ENCODE assay signal across 21 cellular contexts in genomic region chr16:4972938-4973587, GRCh38. TPM values are rescaled to one million over a fixed set of nuclear protein-coding genes. Genes with fewer than 3 reads are reported as not detected.
DNase-seq lines count a peak whose midpoint lies in the region; ATAC-seq lines count a peak whose summit lies in the region.
"Had no signal": no experiment of that assay in that cellular context is flagged by ENCODE, and none has a peak within 500 bp of the region (broad histone marks: within the 10 kb centered on the region; RNA-seq: fewer than 3 reads in every experiment).

No MANE protein-coding gene starts in this region.

- ATAC-seq in activated naive CD8-positive, alpha-beta T cell treated with anti-CD3 and anti-CD28 coated beads, Interleukin-2, amount 10 ng/mL, durations not matched to agents 7 days and 5 days (ENCODE audit: low read depth), result peak; percentile 47
- no peak for ATAC-seq in activated naive CD8-positive, alpha-beta T cell treated with anti-CD3 and anti-CD28 coated beads, Interleukin-2, amount 50 U/mL, for 24 hours
- no peak for ATAC-seq in HG03439 (IDR thresholded peaks at IDR 0.05; ENCODE audit: unreplicated experiment)
- ATAC-seq: stimulated activated naive B cell treated with anti-CD40 and anti-IgM and Interleukin-4, amounts not matched to agents 10 μg/mL and 1 μg/mL and 100 μg/mL, for 72 hours; upper lobe of right lung had no signal

- H3K27ac Mint-ChIP-seq in activated naive CD8-positive, alpha-beta T cell treated with anti-CD3 and anti-CD28 coated beads, Interleukin-2, amount 10 ng/mL, durations not matched to agents 7 days and 5 days, result peak overlapping the region; percentile 51
- H3K27ac Mint-ChIP-seq in activated naive CD8-positive, alpha-beta T cell treated with anti-CD3 and anti-CD28 coated beads, Interleukin-2, amount 50 U/mL, for 24 hours, result no peak overlapping the region
- H3K27ac Mint-ChIP-seq: HFFc6; mesothelial cell of epicardium; stimulated activated naive B cell treated with anti-CD40 and anti-IgM and Interleukin-4, amounts not matched to agents 10 μg/mL and 1 μg/mL and 100 μg/mL, for 72 hours; T-helper 2 cell treated with Interferon-gamma antibody and Interleukin-4, amounts not matched to agents 5 μg/mL and 100 μg/mL, for 36 hours had no signal

- DNase-seq in activated naive CD8-positive, alpha-beta T cell treated with anti-CD3 and anti-CD28 coated beads, Interleukin-2, amount 10 ng/mL, durations not matched to agents 7 days and 5 days, result no peak
- no peak for DNase-seq in activated naive CD8-positive, alpha-beta T cell treated with anti-CD3 and anti-CD28 coated beads, Interleukin-2, amount 50 U/mL, for 24 hours
- DNase-seq in anterior cingulate cortex (lab: John Stamatoyannopoulos, UW) (peak in 50 of 58 donors; percentile 22 to 93 (median 67)), mesenchymal stem cell (peak; percentile 33), GM19240 (ENCODE audit: insufficient read length, low spot score) (no peak), NCI-H2227 treated with DMSO at 0.1 percent for 48 hours (lab: John Stamatoyannopoulos, UW) (no peak), RKO (ENCODE audit: low spot score) (no peak)
- DNase-seq: activated T-cell treated with anti-CD3 and anti-CD28 coated beads, Interleukin-2, amount 50 U/mL, for 48 hours; Calu3; HFFc6; NCI-H1417 treated with DMSO at 0.1 percent for 48 hours; SHP77 treated with DMSO at 0.1 percent for 48 hours; stimulated activated naive B cell treated with anti-CD40 and anti-IgM and Interleukin-4, amounts not matched to agents 10 μg/mL and 1 μg/mL and 100 μg/mL, for 72 hours; upper lobe of right lung had no signal

- peaks cover 12% of the 10 kb centered on the region for H3K4me1 Mint-ChIP-seq in activated naive CD8-positive, alpha-beta T cell treated with anti-CD3 and anti-CD28 coated beads, Interleukin-2, amount 10 ng/mL, durations not matched to agents 7 days and 5 days
- H3K4me1 Mint-ChIP-seq in activated naive CD8-positive, alpha-beta T cell treated with anti-CD3 and anti-CD28 coated beads, Interleukin-2, amount 50 U/mL, for 24 hours, result peaks cover 4% of the 10 kb centered on the region

- no peak overlapping the region for H3K18ac ChIP-seq in mesenchymal stem cell (ENCODE audit: low read depth in 1 of 2, low read length in 2 of 2)

- H3K36me3 Mint-ChIP-seq in activated naive CD8-positive, alpha-beta T cell treated with anti-CD3 and anti-CD28 coated beads, Interleukin-2, amount 10 ng/mL, durations not matched to agents 7 days and 5 days, result peaks cover 6% of the 10 kb centered on the region
- H3K36me3 Mint-ChIP-seq in activated naive CD8-positive, alpha-beta T cell treated with anti-CD3 and anti-CD28 coated beads, Interleukin-2, amount 50 U/mL, for 24 hours (ENCODE audit: low read depth), result no peaks in the 10 kb centered on the region
- H3K36me3 Mint-ChIP-seq: mesothelial cell of epicardium had no signal

- no peaks in the 10 kb centered on the region for H3K36me3 ChIP-seq in mesenchymal stem cell (ENCODE audit: control insufficient read depth in 1 of 2, insufficient read depth in 2 of 2, low read depth in 1 of 2, low read length in 2 of 2)
- H3K36me3 ChIP-seq: upper lobe of right lung had no signal

- H3K4me3 ChIP-seq in mesenchymal stem cell (ENCODE audit: insufficient read depth in 1 of 2, low read depth in 1 of 2, low read length in 2 of 2), result no peak overlapping the region
- H3K4me3 ChIP-seq: coronary artery, skin epidermis, upper lobe of right lung had no signal

- no peak overlapping the region for H2BK5ac ChIP-seq in mesenchymal stem cell (ENCODE audit: low read depth, low read length, poor library complexity, severe bottlenecking)

- H4K8ac ChIP-seq in mesenchymal stem cell (ENCODE audit: low read length), result peak overlapping the region; percentile 7

- H3K9ac ChIP-seq in mesenchymal stem cell (ENCODE audit: low read length), result no peak overlapping the region
- H3K9ac ChIP-seq: KMS-11 had no signal

- POLR2A ChIA-PET in activated naive CD8-positive, alpha-beta T cell treated with anti-CD3 and anti-CD28 coated beads, Interleukin-2, amount 10 ng/mL, durations not matched to agents 7 days and 5 days (lab: Charles Lee), result no interaction called here

- H3K14ac ChIP-seq in mesenchymal stem cell (ENCODE audit: low read length in 2 of 2), result no peak overlapping the region

- no peak overlapping the region for H2BK120ac ChIP-seq in mesenchymal stem cell (ENCODE audit: low read depth, low read length)

- 30% methylated on average over 8 of the region's 8 CpGs for WGBS in mesenchymal stem cell

- H3K27me3 Mint-ChIP-seq in activated naive CD8-positive, alpha-beta T cell treated with anti-CD3 and anti-CD28 coated beads, Interleukin-2, amount 10 ng/mL, durations not matched to agents 7 days and 5 days, result peaks cover 4% of the 10 kb centered on the region
- H3K27me3 Mint-ChIP-seq in activated naive CD8-positive, alpha-beta T cell treated with anti-CD3 and anti-CD28 coated beads, Interleukin-2, amount 50 U/mL, for 24 hours, result peaks cover 12% of the 10 kb centered on the region

- H3K4me1 ChIP-seq in mesenchymal stem cell (ENCODE audit: control insufficient read depth, insufficient read depth, low read depth, low read length), result peaks cover 1% of the 10 kb centered on the region
- H3K4me1 ChIP-seq: upper lobe of right lung had no signal

- no peak overlapping the region for H3K23ac ChIP-seq in mesenchymal stem cell (ENCODE audit: low read length in 2 of 2)

- no peaks in the 10 kb centered on the region for H3K79me1 ChIP-seq in mesenchymal stem cell (replicated peaks; ENCODE audit: low read length, poor library complexity, severe bottlenecking)

- H2BK12ac ChIP-seq in mesenchymal stem cell (ENCODE audit: low read length in 2 of 2), result no peak overlapping the region

- no peak overlapping the region for H2AK5ac ChIP-seq in mesenchymal stem cell (ENCODE audit: low read length, severe bottlenecking)

- no peak overlapping the region for H2AFZ ChIP-seq in mesenchymal stem cell (ENCODE audit: low read depth, low read length)

- H3K27ac ChIP-seq in mesenchymal stem cell (ENCODE audit: low read length, poor library complexity, severe bottlenecking), result no peak overlapping the region
- H3K27ac ChIP-seq: coronary artery, KMS-11, skin epidermis, upper lobe of right lung had no signal

- no peak overlapping the region for H3K4me2 ChIP-seq in mesenchymal stem cell (ENCODE audit: low read length, poor library complexity, severe bottlenecking)
- H3K4me2 ChIP-seq: KMS-11 had no signal

- no peak overlapping the region for H4K91ac ChIP-seq in mesenchymal stem cell (ENCODE audit: low read length)

- no peak overlapping the region for H3K4ac ChIP-seq in mesenchymal stem cell (ENCODE audit: low read depth in 1 of 2, low read length in 2 of 2)

- H3K27me3 ChIP-seq in mesenchymal stem cell (ENCODE audit: control insufficient read depth in 1 of 2, insufficient read depth in 1 of 2, low read length in 2 of 2), result peaks cover 13 to 23% of the 10 kb centered on the region in 2 experiments

- no peak overlapping the region for H2BK15ac ChIP-seq in mesenchymal stem cell (ENCODE audit: low read depth, poor library complexity, severe bottlenecking)

- H3K4me3 Mint-ChIP-seq in activated naive CD8-positive, alpha-beta T cell treated with anti-CD3 and anti-CD28 coated beads, Interleukin-2, amount 10 ng/mL, durations not matched to agents 7 days and 5 days, result peak overlapping the region; percentile 35
- no peak overlapping the region for H3K4me3 Mint-ChIP-seq in activated naive CD8-positive, alpha-beta T cell treated with anti-CD3 and anti-CD28 coated beads, Interleukin-2, amount 50 U/mL, for 24 hours
- H3K4me3 Mint-ChIP-seq: HFFc6; mesothelial cell of epicardium; stimulated activated naive B cell treated with anti-CD40 and anti-IgM and Interleukin-4, amounts not matched to agents 10 μg/mL and 1 μg/mL and 100 μg/mL, for 72 hours; T-helper 2 cell treated with Interferon-gamma antibody and Interleukin-4, amounts not matched to agents 5 μg/mL and 100 μg/mL, for 36 hours had no signal

- peaks cover 12% of the 10 kb centered on the region for H3K9me3 Mint-ChIP-seq in activated naive CD8-positive, alpha-beta T cell treated with anti-CD3 and anti-CD28 coated beads, Interleukin-2, amount 10 ng/mL, durations not matched to agents 7 days and 5 days
- H3K9me3 Mint-ChIP-seq in activated naive CD8-positive, alpha-beta T cell treated with anti-CD3 and anti-CD28 coated beads, Interleukin-2, amount 50 U/mL, for 24 hours, result no peaks in the 10 kb centered on the region
- H3K9me3 Mint-ChIP-seq: HFFc6 had no signal

- H3K9me3 ChIP-seq in mesenchymal stem cell (ENCODE audit: control insufficient read depth, low read length), result no peaks in the 10 kb centered on the region
- H3K9me3 ChIP-seq: upper lobe of right lung had no signal

RNA-seq across cellular contexts. Expression of gene SEC14L5, which starts 14.9 kb away (rescaled TPM):
- total RNA-seq in activated naive CD8-positive, alpha-beta T cell treated with anti-CD3 and anti-CD28 coated beads, Interleukin-2, amount 10 ng/mL, durations not matched to agents 7 days and 5 days, result under 1 TPM in 1 of 2 experiments, not detected in 1; 0.20 TPM
- polyA plus RNA-seq in mesenchymal stem cell (2013, experiment 1 of 2), result 0.01 TPM
- not detected for polyA plus RNA-seq in mesenchymal stem cell (2013, experiment 2 of 2)
- total RNA-seq: HFFc6, osteocyte had no signal

RNA-seq across cellular contexts. Expression of gene PPL, which starts 36.1 kb away (rescaled TPM):
- not detected for total RNA-seq in activated naive CD8-positive, alpha-beta T cell treated with anti-CD3 and anti-CD28 coated beads, Interleukin-2, amount 10 ng/mL, durations not matched to agents 7 days and 5 days
- 0.46 TPM for polyA plus RNA-seq in mesenchymal stem cell (2013, experiment 1 of 2)
- 0.47 TPM for polyA plus RNA-seq in mesenchymal stem cell (2013, experiment 2 of 2)

Comparison
In these comparisons a context has a peak if more than half of its experiments do, and no peak if none do; other contexts are left out.
1. DNase-seq: peak in anterior cingulate cortex (50 of 58) and mesenchymal stem cell (single experiment); none in activated naive CD8-positive, alpha-beta T cell treated with anti-CD3 and anti-CD28 coated beads, Interleukin-2, amount 10 ng/mL, durations not matched to agents 7 days and 5 days (single experiment), activated naive CD8-positive, alpha-beta T cell treated with anti-CD3 and anti-CD28 coated beads, Interleukin-2, amount 50 U/mL, for 24 hours (single experiment), GM19240 (single experiment), NCI-H2227 treated with DMSO at 0.1 percent for 48 hours (single experiment) and RKO (single experiment).